8 cellular contexts compared by ENCODE assay signal in the genomic region with DNA sequence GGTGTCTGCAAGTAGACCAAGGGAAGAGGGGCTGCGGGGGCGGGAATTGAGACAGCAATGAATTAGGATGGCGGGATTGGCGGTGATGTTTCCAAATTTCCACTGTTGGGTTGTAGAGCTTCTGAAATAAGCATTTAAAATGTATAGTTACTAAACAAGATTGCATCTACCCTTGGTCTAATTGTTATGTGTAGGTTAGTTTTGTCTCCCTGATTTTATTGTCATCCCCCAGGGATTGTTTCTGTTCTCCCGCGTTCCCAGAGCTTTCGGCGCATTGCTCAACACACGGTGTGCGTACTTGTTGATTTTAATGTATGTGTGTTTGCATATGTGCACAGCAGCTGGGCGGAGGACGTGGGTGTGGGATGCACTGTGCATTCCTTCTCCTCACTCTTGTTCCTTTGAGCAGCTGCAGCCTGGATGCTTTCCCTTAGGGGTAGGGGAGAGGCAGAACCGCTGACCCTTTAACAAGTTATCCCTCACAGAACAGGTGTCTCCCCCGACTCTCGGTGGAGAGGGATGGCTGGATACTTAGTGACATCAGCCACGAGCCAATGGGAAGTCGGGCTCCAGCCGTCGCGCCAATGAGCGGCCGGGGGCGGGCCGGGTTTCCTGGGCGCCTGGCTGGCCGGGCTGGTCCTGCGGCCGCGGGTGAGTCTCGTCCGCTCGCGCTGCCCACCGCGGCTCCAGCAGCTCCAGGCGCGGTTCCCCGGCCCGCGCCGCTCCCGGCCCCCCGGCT. TPM values are rescaled to one million over a fixed set of nuclear protein-coding genes. Genes with fewer than 3 reads are reported as not detected.
DNase-seq lines count a peak whose midpoint lies in the region; ATAC-seq, FAIRE-seq and TF ChIP-seq lines count a peak whose summit lies in the region.

A gene with protein sequence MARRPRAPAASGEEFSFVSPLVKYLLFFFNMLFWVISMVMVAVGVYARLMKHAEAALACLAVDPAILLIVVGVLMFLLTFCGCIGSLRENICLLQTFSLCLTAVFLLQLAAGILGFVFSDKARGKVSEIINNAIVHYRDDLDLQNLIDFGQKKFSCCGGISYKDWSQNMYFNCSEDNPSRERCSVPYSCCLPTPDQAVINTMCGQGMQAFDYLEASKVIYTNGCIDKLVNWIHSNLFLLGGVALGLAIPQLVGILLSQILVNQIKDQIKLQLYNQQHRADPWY (plus strand): TSS at position 613 of the 739 bp plus-strand sequence. CDS start 274 bp downstream, outside the sequence.

- H3K36me3 ChIP-seq in cardiac muscle cell (no peaks in the 10 kb centered on the region), pancreas (no peaks in the 10 kb centered on the region), tibial artery (no peaks in the 10 kb centered on the region)

- no peaks in the 10 kb centered on the region for H3K36me3 Mint-ChIP-seq in activated naive CD8-positive, alpha-beta T cell

- H3K27ac Mint-ChIP-seq in activated naive CD8-positive, alpha-beta T cell: peak within 1 kb of the TSS; percentile 54

- H3K9me3 ChIP-seq in cardiac muscle cell (ENCODE audit: low read depth): no peaks in the 10 kb centered on the region
- H3K9me3 ChIP-seq in pancreas: no peaks in the 10 kb centered on the region
- no peaks in the 10 kb centered on the region for H3K9me3 ChIP-seq in tibial artery

- DNase-seq in EH (ENCODE audit: low read depth): peak; percentile 75
- DNase-seq in Kasumi-1 (lab: John Stamatoyannopoulos, UW): peak; percentile 64 to 67
- DNase-seq in SK-N-DZ (ENCODE audit: low spot score): peak; percentile 83
- peak; percentile 72 to 92 for DNase-seq in cardiac muscle cell (ENCODE audit: low read depth in 1 of 2, low spot score in 1 of 2)
- DNase-seq in pancreas: peak; percentile 77 to 94 (median 82)
- DNase-seq in tibial artery: peak; percentile 69 to 76

- intact Hi-C loops in pancreas (cut with DNase I) (no loop called here), tibial artery (cut with DNase I; ENCODE audit: low total_unique reads) (no loop called here)

- H3K27ac ChIP-seq in cardiac muscle cell (no peak within 1 kb of the TSS), pancreas (no peak within 1 kb of the TSS), tibial artery (no peak within 1 kb of the TSS)

- WGBS in pancreas, 2 donors: 1% methylated on average over 31 to 43 of the region's 43 CpGs

- peaks cover 44% of the 10 kb centered on the region for H3K27me3 ChIP-seq in cardiac muscle cell
- H3K27me3 ChIP-seq in pancreas: no peaks in the 10 kb centered on the region
- H3K27me3 ChIP-seq in tibial artery: peaks cover 0 to 66% of the 10 kb centered on the region in 2 donors

- peak within 1 kb of the TSS; percentile 91 for H3K4me3 Mint-ChIP-seq in activated naive CD8-positive, alpha-beta T cell

- peaks cover 1% of the 10 kb centered on the region for H3K27me3 Mint-ChIP-seq in activated naive CD8-positive, alpha-beta T cell

- no peak for FAIRE-seq in pancreas (lab: Jason Lieb, UNC)

- H3K4me1 ChIP-seq in cardiac muscle cell (ENCODE audit: low read depth) (no peaks in the 10 kb centered on the region), pancreas (peaks cover 0 to 5% (median 0%) of the 10 kb centered on the region in 3 donors), tibial artery (peaks cover 0 to 14% (median 9%) of the 10 kb centered on the region in 4 donors)

- H3K4me3 ChIP-seq in cardiac muscle cell (peak within 1 kb of the TSS; percentile 56), pancreas (peak within 1 kb of the TSS; percentile 61 to 82 (median 72)), tibial artery (peak within 1 kb of the TSS; percentile 45 to 50)

- peaks cover 19% of the 10 kb centered on the region for H3K4me1 Mint-ChIP-seq in activated naive CD8-positive, alpha-beta T cell (ENCODE audit: low read depth)

- H3K9me3 Mint-ChIP-seq in activated naive CD8-positive, alpha-beta T cell (ENCODE audit: low read depth): no peaks in the 10 kb centered on the region

- TF ChIP-seq CTCF in cardiac muscle cell (IDR thresholded peaks at IDR 0.05; ENCODE audit: low read depth, low read length): no peak
- TF ChIP-seq CTCF in pancreas (IDR thresholded peaks at IDR 0.05): no peak
- TF ChIP-seq CTCF in tibial artery (IDR thresholded peaks at IDR 0.05): no peak

- ATAC-seq in GM21825 (IDR thresholded peaks at IDR 0.05; ENCODE audit: unreplicated experiment) (peak; percentile 70), pancreas (peak; percentile 98 to 100 (median 99))

RNA-seq across cellular contexts. Expression of the gene that starts here (rescaled TPM):
- 19.2 and 19.5 TPM in 2 replicates for polyA plus RNA-seq in SK-N-DZ (2014; cell fraction: cytosol; rRNA removed)
- 9.0 and 10.4 TPM in 2 replicates for polyA plus RNA-seq in SK-N-DZ (2014; cell fraction: nucleus; rRNA removed)
- total RNA-seq in cardiac muscle cell: 10.0 and 13.4 TPM in 2 replicates
- polyA plus RNA-seq in cardiac muscle cell: 14.9 and 15.6 TPM in 2 replicates
- total RNA-seq in pancreas: 10 to 100 TPM in 5 of 6 donors, 1 to 10 TPM in 1; 6.9 to 37.9 (median 18.0) TPM
- 10 to 100 TPM; 11.2 to 14.2 TPM for polyA plus RNA-seq in pancreas
